In the genomic region with DNA sequence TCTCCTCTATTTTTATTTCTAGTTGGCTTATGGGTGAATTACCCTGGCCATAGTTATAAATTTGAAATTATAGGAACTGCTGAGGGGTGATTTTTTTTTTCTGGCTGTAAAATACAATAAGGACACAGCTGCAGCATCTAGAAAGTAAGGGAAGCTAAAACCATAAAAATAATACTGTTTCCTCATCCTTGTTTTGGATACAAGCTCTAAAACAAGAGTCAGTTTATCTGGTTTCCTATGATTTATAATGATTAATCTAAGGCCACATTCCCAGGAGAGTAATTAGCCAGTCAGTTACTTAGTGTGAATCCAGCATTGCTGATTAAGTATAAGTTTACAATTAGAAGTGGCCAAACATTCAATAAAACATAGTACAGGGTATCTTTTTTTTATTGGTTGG, we compare ENCODE assay signal across 15 cellular contexts.
"Had no signal": no experiment of that assay in that cellular context is flagged by ENCODE, and none has a peak within 500 bp of the region (broad histone marks: within the 10 kb centered on the region; RNA-seq: fewer than 3 reads in every experiment).

No MANE protein-coding gene starts in this region.

- ATAC-seq: left colon, natural killer cell, sciatic nerve had no signal

- DNase-seq: effector CD4-positive, alpha-beta T cell; endodermal cell; foreskin melanocyte; head of caudate nucleus; kidney; left colon; mammary epithelial cell; natural killer cell; nucleus accumbens; retina; stimulated activated naive CD4-positive, alpha-beta T cell; stomach; substantia nigra; transverse colon had no signal
